In the genomic region with DNA sequence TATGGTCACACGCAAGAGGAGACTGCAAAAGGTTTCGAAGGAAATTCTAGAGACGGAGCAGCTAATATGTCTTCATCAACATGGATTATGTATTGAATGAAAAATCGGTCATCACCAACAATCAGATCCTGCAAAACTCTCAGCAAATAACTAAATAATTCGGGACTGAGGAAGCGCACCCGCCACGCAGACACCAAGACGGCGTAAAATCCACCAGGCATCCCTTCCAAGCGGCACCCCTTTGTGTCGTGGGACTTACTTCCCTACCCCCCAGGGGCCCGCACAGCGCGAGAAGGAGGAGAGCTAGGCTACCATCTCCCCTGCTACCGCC, we compare ENCODE assay signal across 8 cellular contexts.
DNase-seq lines count a peak whose midpoint lies in the region; ATAC-seq and TF ChIP-seq lines count a peak whose summit lies in the region.

No MANE protein-coding gene starts in this region.

- H3K79me2 ChIP-seq in OCI-LY1 (ENCODE audit: insufficient read depth, low read length) = peaks cover 7% of the 10 kb centered on the region; the same call in 1 of the 2 replicates

- peak; percentile 27 for TF ChIP-seq CTCF in GM10266 (IDR thresholded peaks at IDR 0.05; ENCODE audit: control insufficient read depth, insufficient read depth, low read depth, missing control alignments)
- no peak for TF ChIP-seq CTCF in OCI-LY1 (IDR thresholded peaks at IDR 0.05; ENCODE audit: low read length)

- H3K4me1 ChIP-seq in OCI-LY1 (ENCODE audit: insufficient read depth, low read length, severe bottlenecking) (peaks cover 62% of the 10 kb centered on the region), mucosa of stomach (ENCODE audit: control insufficient read depth, insufficient read depth, low read length) (peaks cover 10% of the 10 kb centered on the region)

- peak overlapping the region; percentile 93 for H3K4me3 ChIP-seq in OCI-LY1 (ENCODE audit: low read depth, low read length, poor library complexity, severe bottlenecking)
- peak overlapping the region; percentile 98 for H3K4me3 ChIP-seq in mucosa of stomach (ENCODE audit: low read length)

- H3K36me3 ChIP-seq in OCI-LY1 (ENCODE audit: insufficient read depth, low read length) = peaks cover 11% of the 10 kb centered on the region; the same call in 1 of the 2 replicates
- H3K36me3 ChIP-seq in mucosa of stomach (ENCODE audit: control insufficient read depth, insufficient read depth, low read length) = no peaks in the 10 kb centered on the region

- H3K9ac ChIP-seq in OCI-LY1 (ENCODE audit: low read length) (peak overlapping the region; percentile 80), mucosa of stomach (ENCODE audit: low read length) (peak overlapping the region; percentile 78)

- no peaks in the 10 kb centered on the region for H3K27me3 ChIP-seq in OCI-LY1 (ENCODE audit: insufficient read depth, low read length)
- H3K27me3 ChIP-seq in mucosa of stomach (ENCODE audit: control insufficient read depth, insufficient read depth, low read length) = no peaks in the 10 kb centered on the region

- H4K20me1 ChIP-seq in OCI-LY1 (ENCODE audit: insufficient read depth, low read length) = no peaks in the 10 kb centered on the region

- no peaks in the 10 kb centered on the region for H3K9me3 ChIP-seq in OCI-LY1 (ENCODE audit: low read length)
- H3K9me3 ChIP-seq in mucosa of stomach (ENCODE audit: control insufficient read depth, low read length) = no peaks in the 10 kb centered on the region

- no peaks in the 10 kb centered on the region for H3F3A ChIP-seq in OCI-LY1 (ENCODE audit: insufficient read depth, low read length)

- no peak for DNase-seq in GM10266 (ENCODE audit: extremely low spot score)
- DNase-seq in effector CD4-positive, alpha-beta T cell = peak; percentile 61
- DNase-seq in DMS153 treated with DMSO at 0.1 percent for 48 hours (lab: John Stamatoyannopoulos, UW; ENCODE audit: unreplicated experiment) = no peak
- DNase-seq in NCI-H345 (lab: John Stamatoyannopoulos, UW) = no peak
- no peak for DNase-seq in NCI-H1048 (lab: John Stamatoyannopoulos, UW)

- ATAC-seq in GM21786 (IDR thresholded peaks at IDR 0.05; ENCODE audit: unreplicated experiment) = peak; percentile 34

- H3K9me2 ChIP-seq in OCI-LY1 (ENCODE audit: low read depth, low read length) = no peaks in the 10 kb centered on the region

- H3K4me2 ChIP-seq in OCI-LY1 (ENCODE audit: low read length) = peak overlapping the region; percentile 83

- H2AFZ ChIP-seq in OCI-LY1 (ENCODE audit: low read length) = no peak overlapping the region

- peak overlapping the region; percentile 62 for H3K27ac ChIP-seq in OCI-LY1 (ENCODE audit: low read depth, low read length, poor library complexity, severe bottlenecking)
